1 cellular context compared by ENCODE assay signal in genomic region chr14:49852351-49853157, GRCh38.
A peak's percentile ranks its signal among the peaks of the same experiment; 100 is the strongest.
TF ChIP-seq lines count a peak whose summit lies in the region.

TSS of gene NEMF (minus strand) at chr14:49852788. CDS start at chr14:49852753, 35 bp downstream.

TF ChIP-seq in K562, 482 proteins besides CTCF, POLR2A, EP300 and RAD21 (continued from another document and continues in another):
- TF ChIP-seq MNT (conservative IDR thresholded peaks at IDR 0.05) (peak in 1 of 2 experiments; percentile 57; a peak in 2 of 4 replicates), CTBP1 (IDR thresholded peaks at IDR 0.05; ENCODE audit: borderline replicate concordance) (no peak), TBP (optimal IDR thresholded peaks at IDR 0.05; ENCODE audit: low read depth, low read length) (peak; percentile 73), IRF1 (CRISPR knock-in tag; IDR thresholded peaks at IDR 0.05; ENCODE audit: borderline replicate concordance) (0 out of 2 replicates have a peak, but pooled peaks have one; percentile 61), JUND (IDR thresholded peaks at IDR 0.05; ENCODE audit: borderline replicate concordance, low read depth, low read length) (no peak), JUND (tag; IDR thresholded peaks at IDR 0.05; ENCODE audit: borderline replicate concordance, low read depth, low read length) (no peak), PML (IDR thresholded peaks at IDR 0.05; ENCODE audit: low read length) (peak; percentile 62; the same call in 1 of the 2 replicates), HMG20A (CRISPR knock-in tag; conservative IDR thresholded peaks at IDR 0.05) (no peak), CXXC5 (CRISPR knock-in tag; IDR thresholded peaks at IDR 0.05) (peak; percentile 39; the same call in 1 of the 2 replicates), DACH1 (IDR thresholded peaks at IDR 0.05; ENCODE audit: partially characterized antibody) (no peak), ZBED1 (IDR thresholded peaks at IDR 0.05) (no peak), BRD9 (IDR thresholded peaks at IDR 0.05; ENCODE audit: low read depth, partially characterized antibody) (peak; percentile 84), ZBTB5 (IDR thresholded peaks at IDR 0.05) (no peak), IRF9 (tag; IDR thresholded peaks at IDR 0.05) (no peak), TFAP4 (CRISPR knock-in tag; IDR thresholded peaks at IDR 0.05; ENCODE audit: borderline replicate concordance) (peak; percentile 64; the same call in 1 of the 2 replicates), ASH1L (IDR thresholded peaks at IDR 0.05; ENCODE audit: borderline replicate concordance, low read depth, partially characterized antibody) (no peak), HMGN3 (IDR thresholded peaks at IDR 0.05; ENCODE audit: borderline replicate concordance, extremely low read depth, insufficient read length, low read depth, low read length) (no peak), RNF2 (IDR thresholded peaks at IDR 0.05) (0 out of 2 replicates have a peak, but pooled peaks have one; percentile 17), ZNF280A (IDR thresholded peaks at IDR 0.05; ENCODE audit: low read depth, partially characterized antibody) (no peak), PPARD (CRISPR knock-in tag; IDR thresholded peaks at IDR 0.05) (no peak), KDM5B (IDR thresholded peaks at IDR 0.05; ENCODE audit: insufficient replicate concordance, low read depth, low read length) (peak; percentile 76), NONO (IDR thresholded peaks at IDR 0.05; ENCODE audit: low read depth in 2 of 2, low read length in 1 of 2) (no peak), VEZF1 (CRISPR knock-in tag; IDR thresholded peaks at IDR 0.05) (peak; percentile 94), MAFG (tag; conservative IDR thresholded peaks at IDR 0.05) (no peak), TAF1 (IDR thresholded peaks at IDR 0.05; ENCODE audit: control insufficient read depth, extremely low read depth, insufficient read depth, low read length, severe bottlenecking) (peak; percentile 70), NKRF (IDR thresholded peaks at IDR 0.05; ENCODE audit: borderline replicate concordance) (peak; percentile 27; the same call in 1 of the 2 replicates), DNMT1 (IDR thresholded peaks at IDR 0.05) (no peak), PKNOX1 (IDR thresholded peaks at IDR 0.05) (no peak), MBD2 (IDR thresholded peaks at IDR 0.05; ENCODE audit: borderline replicate concordance, low read depth) (no peak), PHF20 (IDR thresholded peaks at IDR 0.05; ENCODE audit: partially characterized antibody) (peak; percentile 62), CCNT2 (IDR thresholded peaks at IDR 0.05; ENCODE audit: borderline replicate concordance, extremely low read depth, insufficient read length, low read depth, low read length) (no peak), GTF2F1 (IDR thresholded peaks at IDR 0.05; ENCODE audit: low read depth, low read length) (no peak), TAF7 (tag; IDR thresholded peaks at IDR 0.05) (0 out of 2 replicates have a peak, but pooled peaks have one; percentile 35), RNF219 (CRISPR knock-in tag; IDR thresholded peaks at IDR 0.05) (no peak), IRF2 (CRISPR knock-in tag; IDR thresholded peaks at IDR 0.05) (no peak), CBFA2T2 (conservative IDR thresholded peaks at IDR 0.05) (no peak), STAG1 (CRISPR knock-in tag; IDR thresholded peaks at IDR 0.05; ENCODE audit: borderline replicate concordance) (0 out of 2 replicates have a peak, but pooled peaks have one; percentile 28), TEAD4 (IDR thresholded peaks at IDR 0.05; ENCODE audit: low read length) (peak; percentile 38), TEAD4 (CRISPR knock-in tag; IDR thresholded peaks at IDR 0.05; ENCODE audit: borderline replicate concordance) (no peak), EP400 (IDR thresholded peaks at IDR 0.05) (peak; percentile 73), ZNF12 (CRISPR knock-in tag; IDR thresholded peaks at IDR 0.05) (no peak), SREBF1 (IDR thresholded peaks at IDR 0.05; ENCODE audit: borderline replicate concordance, low read depth, low read length) (0 out of 2 replicates have a peak, but pooled peaks have one; percentile 43), ZBTB33 (CRISPR knock-in tag; IDR thresholded peaks at IDR 0.05) (peak; percentile 66), KHSRP (IDR thresholded peaks at IDR 0.05) (no peak), ZFX (CRISPR knock-in tag; IDR thresholded peaks at IDR 0.05) (peak; percentile 93)
